Comparison of ENCODE assay signal across 9 cellular contexts in the genomic region with DNA sequence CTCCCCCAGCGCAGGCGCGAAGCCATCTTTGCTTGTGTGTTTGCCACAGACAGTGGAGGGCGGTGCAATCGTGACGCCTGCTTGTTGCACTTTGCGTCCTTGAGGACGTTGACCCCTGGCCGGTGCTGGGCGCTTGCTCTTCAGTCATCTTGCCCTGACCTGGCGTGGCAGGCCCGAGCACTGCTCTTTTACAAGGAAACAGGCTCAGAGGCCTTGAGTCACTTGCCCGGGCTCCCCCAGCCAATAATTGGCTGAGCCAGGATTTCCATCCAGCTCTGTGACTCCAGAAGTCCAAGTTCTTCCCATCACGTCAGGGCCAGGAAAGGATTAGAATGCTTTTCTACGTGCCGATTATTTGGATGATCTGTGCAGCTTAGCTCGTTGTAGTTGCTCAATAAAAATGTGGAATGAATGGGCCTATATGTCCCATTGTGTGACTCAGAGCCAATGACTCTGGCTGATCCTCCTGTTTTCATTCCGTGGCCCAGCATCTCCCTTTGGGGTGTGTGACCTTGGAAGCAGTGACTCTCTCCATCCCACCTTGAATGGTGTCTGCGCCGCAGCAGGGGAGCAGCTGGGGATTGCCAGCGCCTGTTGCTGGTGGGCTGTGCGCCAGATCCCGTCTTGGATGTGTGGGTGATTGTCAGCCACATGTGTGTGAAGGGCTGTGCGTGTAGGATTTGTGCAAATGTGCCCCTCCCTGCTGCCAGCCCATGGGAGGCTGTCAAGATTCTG.
DNase-seq lines count a peak whose midpoint lies in the region; ATAC-seq, FAIRE-seq and TF ChIP-seq lines count a peak whose summit lies in the region.
"Had no signal": no experiment of that assay in that cellular context is flagged by ENCODE, and none has a peak within 500 bp of the region (broad histone marks: within the 10 kb centered on the region; RNA-seq: fewer than 3 reads in every experiment).

No MANE protein-coding gene starts in this region.

- H3K79me2 ChIP-seq in keratinocyte (ENCODE audit: control insufficient read depth, insufficient read depth, low read length) = peaks cover 87% of the 10 kb centered on the region

- H3K9ac ChIP-seq in keratinocyte (ENCODE audit: control insufficient read depth, extremely low read depth, insufficient read depth, low read length) = no peak overlapping the region

- no peak for TF ChIP-seq EP300 in suprapubic skin (IDR thresholded peaks at IDR 0.05)

- dilution Hi-C loops in keratinocyte (cut with MboI; ENCODE audit: extremely low pct_ligation_motif_present, low sequenced_read_pairs) = no loop called here

- H3K27me3 ChIP-seq in keratinocyte (ENCODE audit: control insufficient read depth, extremely low read depth, insufficient read depth, low read length) = no peaks in the 10 kb centered on the region
- H3K27me3 ChIP-seq in suprapubic skin = no peaks in the 10 kb centered on the region

- no peak overlapping the region for H3K4me2 ChIP-seq in keratinocyte (ENCODE audit: control insufficient read depth, extremely low read depth, insufficient read depth, low read depth, low read length)

- no peak overlapping the region for H3K4me3 ChIP-seq in keratinocyte (ENCODE audit: control insufficient read depth in 2 of 3, extremely low read depth in 1 of 3, insufficient read depth in 2 of 3, low read depth in 1 of 3, low read length in 3 of 3)
- H3K4me3 ChIP-seq in suprapubic skin = no peak overlapping the region

- H3K27ac ChIP-seq in keratinocyte (ENCODE audit: control insufficient read depth, insufficient read depth, low read length) (peak overlapping the region; percentile 54), suprapubic skin (peak overlapping the region; percentile 68)

- H3K4me1 ChIP-seq in keratinocyte (ENCODE audit: control insufficient read depth, extremely low read depth, insufficient read depth, low read length) (peaks cover 24% of the 10 kb centered on the region), suprapubic skin (peaks cover 48% of the 10 kb centered on the region)

- peak; percentile 65 for FAIRE-seq in keratinocyte (lab: Jason Lieb, UNC)
- FAIRE-seq: A204.1 had no signal

- no peaks in the 10 kb centered on the region for H3K9me3 ChIP-seq in keratinocyte (ENCODE audit: control insufficient read depth, low read depth, low read length)
- no peaks in the 10 kb centered on the region for H3K9me3 ChIP-seq in suprapubic skin

- peaks cover 84% of the 10 kb centered on the region for H4K20me1 ChIP-seq in keratinocyte (ENCODE audit: control insufficient read depth, extremely low read depth, insufficient read depth, low read length)

- no peak for ATAC-seq in GM19395 (IDR thresholded peaks at IDR 0.05; ENCODE audit: unreplicated experiment)

- TF ChIP-seq CTCF in keratinocyte (optimal IDR thresholded peaks at IDR 0.05 in 1 of 3, IDR thresholded peaks at IDR 0.05 in 1 of 3, conservative IDR thresholded peaks at IDR 0.05 in 1 of 3; ENCODE audit: extremely low read depth in 1 of 3, insufficient read depth in 2 of 3, low read length in 3 of 3) (no peak), suprapubic skin (IDR thresholded peaks at IDR 0.05) (no peak)

- H3K9me1 ChIP-seq in keratinocyte (ENCODE audit: control insufficient read depth, extremely low read depth, insufficient read depth, low read length) = peaks cover 27% of the 10 kb centered on the region

- DNase-seq in NCI-H82 (lab: John Stamatoyannopoulos, UW) = peak; percentile 51
- no peak for DNase-seq in NCI-H82 treated with DMSO at 0.1 percent for 48 hours (lab: John Stamatoyannopoulos, UW; ENCODE audit: unreplicated experiment)
- peak; percentile 81 for DNase-seq in amniotic stem cell (lab: John Stamatoyannopoulos, UW)
- DNase-seq in keratinocyte (ENCODE audit: low read depth, low spot score) = no peak
- DNase-seq in suprapubic skin (ENCODE audit: low spot score in 2 of 2) = peak; percentile 70 to 85
- no peak for DNase-seq in T-helper 2 cell
- DNase-seq in central memory CD4-positive, alpha-beta T cell = no peak

- H3K36me3 ChIP-seq in keratinocyte (ENCODE audit: control insufficient read depth in 2 of 2, extremely low read depth in 1 of 2, insufficient read depth in 2 of 2, low read length in 2 of 2) (peaks cover 13 to 33% of the 10 kb centered on the region in 2 experiments), suprapubic skin (no peaks in the 10 kb centered on the region)

- H2AFZ ChIP-seq in keratinocyte (ENCODE audit: control insufficient read depth, low read length) = no peak overlapping the region

- 50% methylated on average over 17 of the region's 24 CpGs for WGBS in suprapubic skin

- TF ChIP-seq POLR2A in suprapubic skin (IDR thresholded peaks at IDR 0.05) = no peak

Comparison
In these comparisons a context has a peak if more than half of its experiments do, and no peak if none do; other contexts are left out.
1. DNase-seq: peak in NCI-H82 (single experiment), amniotic stem cell (single experiment) and suprapubic skin (2 of 2); none in NCI-H82 treated with DMSO at 0.1 percent for 48 hours (single experiment), keratinocyte (single experiment), T-helper 2 cell (0 of 5) and central memory CD4-positive, alpha-beta T cell (single experiment).